In genomic region chr15:42736793-42737528, GRCh38 we compare ENCODE assay signal across 8 cellular contexts. TPM values are rescaled to one million over a fixed set of nuclear protein-coding genes. Genes with fewer than 3 reads are reported as not detected.
A peak's percentile ranks its signal among the peaks of the same experiment; 100 is the strongest.
DNase-seq lines count a peak whose midpoint lies in the region; ATAC-seq and TF ChIP-seq lines count a peak whose summit lies in the region.

Gene CDAN1, minus strand, starts transcription at chr15:42737128. Its CDS starts 26 bp downstream, at chr15:42737102.

- H3K27ac Mint-ChIP-seq in CD14-positive monocyte, result peak within 1 kb of the TSS in 6 of 7 donors; percentile 28 to 68 (median 55)
- peak within 1 kb of the TSS; percentile 73 to 90 for H3K27ac Mint-ChIP-seq in effector memory CD8-positive, alpha-beta T cell
- peak within 1 kb of the TSS; percentile 63 for H3K27ac Mint-ChIP-seq in memory B cell

- peak; percentile 86 for DNase-seq in CD14-positive monocyte (ENCODE audit: low spot score)
- DNase-seq in NOMO-1 (lab: John Stamatoyannopoulos, UW; ENCODE audit: unreplicated experiment in 2 of 2), result peak; percentile 75 to 83
- peak; percentile 85 to 88 (median 87) for DNase-seq in effector memory CD8-positive, alpha-beta T cell
- DNase-seq in memory B cell (ENCODE audit: low spot score in 2 of 2), result peak; percentile 85 to 90
- peak; percentile 86 to 93 (median 87) for DNase-seq in stimulated activated CD4-positive, alpha-beta T cell treated with anti-CD3 and anti-CD28 coated beads, TNF-alpha, amount 100 ng/mL, for 48 hours (ENCODE audit: low read depth in 3 of 3)

- no peaks in the 10 kb centered on the region for H3K9me3 Mint-ChIP-seq in CD14-positive monocyte
- no peaks in the 10 kb centered on the region for H3K9me3 Mint-ChIP-seq in effector memory CD8-positive, alpha-beta T cell
- no peaks in the 10 kb centered on the region for H3K9me3 Mint-ChIP-seq in memory B cell

- peaks cover 14% of the 10 kb centered on the region for H3K4me1 Mint-ChIP-seq in CD14-positive monocyte
- peaks cover 5 to 16% of the 10 kb centered on the region in 2 donors for H3K4me1 Mint-ChIP-seq in effector memory CD8-positive, alpha-beta T cell (ENCODE audit: low read depth in 2 of 2)
- H3K4me1 Mint-ChIP-seq in memory B cell, result peaks cover 11% of the 10 kb centered on the region

- CTCF ChIA-PET in activated CD8-positive, alpha-beta memory T cell treated with anti-CD3 and anti-CD28 coated beads for 36 hours (lab: Charles Lee), result interaction anchor here (0.5 kb wide), 1 partner anchor 188 kb away, joined by 3 read pairs; no protein-coding TSS in a partner anchor

- H3K27me3 Mint-ChIP-seq in CD14-positive monocyte (ENCODE audit: low read depth in 3 of 3), result peaks cover 0 to 2% (median 0%) of the 10 kb centered on the region in 3 donors
- no peaks in the 10 kb centered on the region for H3K27me3 Mint-ChIP-seq in effector memory CD8-positive, alpha-beta T cell
- H3K27me3 Mint-ChIP-seq in memory B cell, result no peaks in the 10 kb centered on the region

- peak within 1 kb of the TSS; percentile 83 to 88 for H3K4me3 Mint-ChIP-seq in CD14-positive monocyte
- peak within 1 kb of the TSS; percentile 76 to 77 for H3K4me3 Mint-ChIP-seq in effector memory CD8-positive, alpha-beta T cell
- H3K4me3 Mint-ChIP-seq in memory B cell, result peak within 1 kb of the TSS; percentile 81

- no peak for TF ChIP-seq CTCF in CD14-positive monocyte (IDR thresholded peaks at IDR 0.05)

- intact Hi-C loops in CD14-positive monocyte (cut with micrococcal nuclease), result loop anchor here (5.0 to 10.0 kb wide), 2 partner anchors 185 to 188 kb away; partner anchors contain the start of gene TTBK2 (in 2 of the 2)

- ATAC-seq in GM19397 (IDR thresholded peaks at IDR 0.05; ENCODE audit: unreplicated experiment), result peak; percentile 80
- ATAC-seq in HG03571 (IDR thresholded peaks at IDR 0.05; ENCODE audit: unreplicated experiment), result peak; percentile 72
- ATAC-seq in effector memory CD8-positive, alpha-beta T cell (replicated peaks), result peak; percentile 89
- ATAC-seq in memory B cell (ENCODE audit: low read depth), result peak; percentile 87

- H3K36me3 Mint-ChIP-seq in CD14-positive monocyte, result peaks cover 30 to 35% of the 10 kb centered on the region in 2 donors
- H3K36me3 Mint-ChIP-seq in effector memory CD8-positive, alpha-beta T cell (ENCODE audit: insufficient read depth), result peaks cover 27% of the 10 kb centered on the region
- peaks cover 6% of the 10 kb centered on the region for H3K36me3 Mint-ChIP-seq in memory B cell

- POLR2A ChIA-PET in activated CD8-positive, alpha-beta memory T cell treated with anti-CD3 and anti-CD28 coated beads for 36 hours (lab: Charles Lee), result interaction anchor here (0.9 kb wide), 1 partner anchor 14 kb away, joined by 3 read pairs; no protein-coding TSS in a partner anchor

RNA-seq across cellular contexts. Expression of gene CDAN1, which starts in this region (rescaled TPM):
- 1 to 10 TPM; 1.1 to 2.2 TPM for polyA plus RNA-seq in CD14-positive monocyte
- 10 to 100 TPM; 23.7 to 25.1 TPM for total RNA-seq in activated CD8-positive, alpha-beta memory T cell treated with anti-CD3 and anti-CD28 coated beads for 36 hours

Comparison
In these comparisons a context has a peak if more than half of its experiments do, and no peak if none do; other contexts are left out.
1. Peak in every context shown above with its lines: DNase-seq and ATAC-seq.